31 cellular contexts compared by ENCODE assay signal in genomic region chr2:101545940-101546339, GRCh38.
"Had no signal": no experiment of that assay in that cellular context is flagged by ENCODE, and none has a peak within 500 bp of the region (broad histone marks: within the 10 kb centered on the region; RNA-seq: fewer than 3 reads in every experiment).

No MANE protein-coding gene starts in this region.

- H3K9me3 Mint-ChIP-seq: activated CD4-positive, alpha-beta memory T cell treated with anti-CD3 and anti-CD28 coated beads for 36 hours; stimulated activated effector memory CD8-positive, alpha-beta T cell treated with anti-CD3 and anti-CD28 coated beads, Interleukin-12 subunit alpha, Interleukin-12 subunit beta, amount 100 ng/mL, for 72 hours had no signal

- H3K27ac Mint-ChIP-seq: activated CD4-positive, alpha-beta memory T cell treated with anti-CD3 and anti-CD28 coated beads for 36 hours; activated naive CD4-positive, alpha-beta T cell treated with anti-CD3 and anti-CD28 coated beads for 36 hours; activated naive CD8-positive, alpha-beta T cell treated with anti-CD3 and anti-CD28 coated beads for 36 hours; activated T-helper 1 cell treated with anti-CD3 and anti-CD28 coated beads, Interleukin-12 subunit alpha, Interleukin-12 subunit beta, Interleukin-2, Interleukin-4 antibody, amounts not matched to agents 30 ng/mL and 10 ng/mL and 1 ng/mL, durations not matched to agents 14 hours and 24 hours and 36 hours; brain; stimulated activated effector memory CD8-positive, alpha-beta T cell treated with anti-CD3 and anti-CD28 coated beads, Interleukin-12 subunit alpha, Interleukin-12 subunit beta, amount 100 ng/mL, for 72 hours; stimulated activated naive CD8-positive, alpha-beta T cell treated with anti-CD3 and anti-CD28 coated beads, Interleukin-15, amount 100 ng/mL, for 72 hours had no signal

- H3K9me3 ChIP-seq: ascending aorta, pancreas, prostate gland, sigmoid colon, thyroid gland, upper lobe of left lung, vagina had no signal

- H3K36me3 Mint-ChIP-seq: activated CD4-positive, alpha-beta memory T cell treated with anti-CD3 and anti-CD28 coated beads for 36 hours; activated naive CD8-positive, alpha-beta T cell treated with anti-CD3 and anti-CD28 coated beads for 36 hours; brain; stimulated activated effector memory CD8-positive, alpha-beta T cell treated with anti-CD3 and anti-CD28 coated beads, Interleukin-12 subunit alpha, Interleukin-12 subunit beta, amount 100 ng/mL, for 72 hours had no signal

- H3K36me3 ChIP-seq: ascending aorta, pancreas, prostate gland, sigmoid colon, thyroid gland, upper lobe of left lung, vagina had no signal

- H3K27ac ChIP-seq: ascending aorta, coronary artery, dorsolateral prefrontal cortex, pancreas, prostate gland, thyroid gland, upper lobe of left lung, vagina, VCaP had no signal

- H3K4me1 Mint-ChIP-seq: brain; stimulated activated effector memory CD8-positive, alpha-beta T cell treated with anti-CD3 and anti-CD28 coated beads, Interleukin-12 subunit alpha, Interleukin-12 subunit beta, amount 100 ng/mL, for 72 hours had no signal

- DNase-seq: activated CD4-positive, alpha-beta memory T cell treated with anti-CD3 and anti-CD28 coated beads for 36 hours; activated CD4-positive, alpha-beta T cell treated with anti-CD3 and anti-CD28 coated beads for 48 hours; activated CD8-positive, alpha-beta memory T cell treated with anti-CD3 and anti-CD28 coated beads, Interleukin-2, amount 50 U/mL, for 4 hours; activated effector memory CD4-positive, alpha-beta T cell treated with anti-CD3 and anti-CD28 coated beads, Interleukin-2, amount 50 U/mL, for 16 hours; activated naive CD4-positive, alpha-beta T cell treated with anti-CD3 and anti-CD28 coated beads for 36 hours; activated naive CD8-positive, alpha-beta T cell treated with anti-CD3 and anti-CD28 coated beads for 36 hours; activated T-cell treated with anti-CD3 and anti-CD28 coated beads, Interleukin-2, amount 50 U/mL, for 1 hour; dorsolateral prefrontal cortex; effector memory CD4-positive, alpha-beta T cell; head of caudate nucleus; hippocampal formation; left cardiac atrium; midbrain; naive thymus-derived CD4-positive, alpha-beta T cell; pancreas; retina; sigmoid colon; small intestine; stimulated activated CD4-positive, alpha-beta T cell treated with anti-CD3 and anti-CD28 coated beads, Interleukin-4, amount 100 ng/mL, for 24 hours; stimulated activated naive CD8-positive, alpha-beta T cell treated with anti-CD3 and anti-CD28 coated beads, Interleukin-15, amount 100 ng/mL, for 72 hours; substantia nigra; thyroid gland; upper lobe of left lung had no signal

- H3K4me3 ChIP-seq: ascending aorta, coronary artery, dorsolateral prefrontal cortex, pancreas, prostate gland, sigmoid colon, thyroid gland, upper lobe of left lung, vagina had no signal

- H3K27me3 Mint-ChIP-seq: activated CD4-positive, alpha-beta memory T cell treated with anti-CD3 and anti-CD28 coated beads for 36 hours; activated naive CD8-positive, alpha-beta T cell treated with anti-CD3 and anti-CD28 coated beads for 36 hours; stimulated activated naive CD8-positive, alpha-beta T cell treated with anti-CD3 and anti-CD28 coated beads, Interleukin-15, amount 100 ng/mL, for 72 hours had no signal

- H3K4me3 Mint-ChIP-seq: activated CD4-positive, alpha-beta memory T cell treated with anti-CD3 and anti-CD28 coated beads for 36 hours; activated naive CD4-positive, alpha-beta T cell treated with anti-CD3 and anti-CD28 coated beads for 36 hours; activated naive CD8-positive, alpha-beta T cell treated with anti-CD3 and anti-CD28 coated beads for 36 hours; activated T-helper 1 cell treated with anti-CD3 and anti-CD28 coated beads, Interleukin-12 subunit alpha, Interleukin-12 subunit beta, Interleukin-2, Interleukin-4 antibody, amounts not matched to agents 30 ng/mL and 10 ng/mL and 1 ng/mL, durations not matched to agents 14 hours and 24 hours and 36 hours; brain; naive thymus-derived CD4-positive, alpha-beta T cell; stimulated activated effector memory CD8-positive, alpha-beta T cell treated with anti-CD3 and anti-CD28 coated beads, Interleukin-12 subunit alpha, Interleukin-12 subunit beta, amount 100 ng/mL, for 72 hours; stimulated activated naive CD8-positive, alpha-beta T cell treated with anti-CD3 and anti-CD28 coated beads, Interleukin-15, amount 100 ng/mL, for 72 hours had no signal

- H3K27me3 ChIP-seq: ascending aorta, dorsolateral prefrontal cortex, pancreas, sigmoid colon, thyroid gland, upper lobe of left lung, vagina had no signal

- H3K4me1 ChIP-seq: ascending aorta, pancreas, prostate gland, thyroid gland, upper lobe of left lung, vagina had no signal
